8 cellular contexts compared by ENCODE assay signal in genomic region chr3:51995346-51996156, GRCh38. TPM values are rescaled to one million over a fixed set of nuclear protein-coding genes. Genes with fewer than 3 reads are reported as not detected.
DNase-seq lines count a peak whose midpoint lies in the region; ATAC-seq and TF ChIP-seq lines count a peak whose summit lies in the region.

Gene RPL29, minus strand, starts transcription at chr3:51995895. Its CDS starts 434 bp downstream, at chr3:51995461.

- H3K27me3 ChIP-seq in prostate gland (replicated peaks; ENCODE audit: insufficient read depth): no peaks in the 10 kb centered on the region

- DNase-seq in GM13977 (ENCODE audit: low spot score) (peak; percentile 94), NCI-H1694 treated with DMSO at 0.1 percent for 48 hours (lab: John Stamatoyannopoulos, UW) (peak; percentile 68), amniotic epithelial cell (ENCODE audit: low read depth) (peak; percentile 97), left cardiac atrium (peak; percentile 90), prostate gland (ENCODE audit: low spot score) (peak; percentile 89), ureter (ENCODE audit: low spot score) (peak; percentile 95)

- peak within 1 kb of the TSS; percentile 80 to 88 for H3K27ac ChIP-seq in prostate gland

- H3K9me3 ChIP-seq in prostate gland: no peaks in the 10 kb centered on the region

- peaks cover 17% of the 10 kb centered on the region for H3K27me3 Mint-ChIP-seq in T-helper 1 cell treated with Interleukin-12 subunit alpha and Interleukin-12 subunit beta and Interleukin-4 antibody, amounts not matched to agents 30 μg/mL and 1 μg/mL, for 36 hours (ENCODE audit: low read depth)

- H3K27ac Mint-ChIP-seq in T-helper 1 cell treated with Interleukin-12 subunit alpha and Interleukin-12 subunit beta and Interleukin-4 antibody, amounts not matched to agents 30 μg/mL and 1 μg/mL, for 36 hours: peak within 1 kb of the TSS; percentile 100

- peak; percentile 56 for TF ChIP-seq POLR2A in prostate gland (IDR thresholded peaks at IDR 0.05)

- peaks cover 35% of the 10 kb centered on the region for H3K36me3 Mint-ChIP-seq in T-helper 1 cell treated with Interleukin-12 subunit alpha and Interleukin-12 subunit beta and Interleukin-4 antibody, amounts not matched to agents 30 μg/mL and 1 μg/mL, for 36 hours (ENCODE audit: low read depth)

- in situ Hi-C loops in GM13977 (cut with MboI; ENCODE audit: low pct_unique_long_range_greater_than_20kb, low sequenced_read_pairs, unreplicated experiment): no loop called here

- H3K9me3 Mint-ChIP-seq in T-helper 1 cell treated with Interleukin-12 subunit alpha and Interleukin-12 subunit beta and Interleukin-4 antibody, amounts not matched to agents 30 μg/mL and 1 μg/mL, for 36 hours: no peaks in the 10 kb centered on the region

- no peaks in the 10 kb centered on the region for H3K36me3 ChIP-seq in prostate gland

- WGBS in prostate gland: 0% methylated on average over 26 of the region's 40 CpGs

- intact Hi-C loops in left cardiac atrium (cut with DNase I): no loop called here
- intact Hi-C loops in prostate gland (cut with DNase I): no loop called here

- peak within 1 kb of the TSS; percentile 100 for H3K4me3 Mint-ChIP-seq in T-helper 1 cell treated with Interleukin-12 subunit alpha and Interleukin-12 subunit beta and Interleukin-4 antibody, amounts not matched to agents 30 μg/mL and 1 μg/mL, for 36 hours

- ATAC-seq in HG02870 (IDR thresholded peaks at IDR 0.05; ENCODE audit: unreplicated experiment) (peak; percentile 93), left cardiac atrium (peak; percentile 93 to 96)

- peaks cover 7% of the 10 kb centered on the region for H3K4me1 ChIP-seq in prostate gland (replicated peaks)

- TF ChIP-seq CTCF in GM13977 (IDR thresholded peaks at IDR 0.05; ENCODE audit: extremely low read depth, insufficient read depth, missing control alignments) (no peak), prostate gland (IDR thresholded peaks at IDR 0.05) (peak in 3 of 4 experiments; percentile 45 to 64 (median 45))

- peak within 1 kb of the TSS; percentile 55 to 80 for H3K4me3 ChIP-seq in prostate gland

- H3K4me1 Mint-ChIP-seq in T-helper 1 cell treated with Interleukin-12 subunit alpha and Interleukin-12 subunit beta and Interleukin-4 antibody, amounts not matched to agents 30 μg/mL and 1 μg/mL, for 36 hours (ENCODE audit: low read depth): peaks cover 25% of the 10 kb centered on the region

RNA-seq across cellular contexts. Expression of gene RPL29, which starts in this region (rescaled TPM):
- 100 to 1,000 TPM; 586 to 682 TPM for total RNA-seq in left cardiac atrium
- total RNA-seq in prostate gland: 1,000 to 10,000 TPM; 1,249 to 2,015 TPM
- 1,577 TPM for total RNA-seq in ureter

Comparison
In these comparisons a context has a peak if more than half of its experiments do, and no peak if none do; other contexts are left out.
1. Peak in every context shown above with its lines: DNase-seq, ATAC-seq, H3K4me3 ChIP-seq and H3K27ac ChIP-seq.